8 cellular contexts compared by ENCODE assay signal in the genomic region with DNA sequence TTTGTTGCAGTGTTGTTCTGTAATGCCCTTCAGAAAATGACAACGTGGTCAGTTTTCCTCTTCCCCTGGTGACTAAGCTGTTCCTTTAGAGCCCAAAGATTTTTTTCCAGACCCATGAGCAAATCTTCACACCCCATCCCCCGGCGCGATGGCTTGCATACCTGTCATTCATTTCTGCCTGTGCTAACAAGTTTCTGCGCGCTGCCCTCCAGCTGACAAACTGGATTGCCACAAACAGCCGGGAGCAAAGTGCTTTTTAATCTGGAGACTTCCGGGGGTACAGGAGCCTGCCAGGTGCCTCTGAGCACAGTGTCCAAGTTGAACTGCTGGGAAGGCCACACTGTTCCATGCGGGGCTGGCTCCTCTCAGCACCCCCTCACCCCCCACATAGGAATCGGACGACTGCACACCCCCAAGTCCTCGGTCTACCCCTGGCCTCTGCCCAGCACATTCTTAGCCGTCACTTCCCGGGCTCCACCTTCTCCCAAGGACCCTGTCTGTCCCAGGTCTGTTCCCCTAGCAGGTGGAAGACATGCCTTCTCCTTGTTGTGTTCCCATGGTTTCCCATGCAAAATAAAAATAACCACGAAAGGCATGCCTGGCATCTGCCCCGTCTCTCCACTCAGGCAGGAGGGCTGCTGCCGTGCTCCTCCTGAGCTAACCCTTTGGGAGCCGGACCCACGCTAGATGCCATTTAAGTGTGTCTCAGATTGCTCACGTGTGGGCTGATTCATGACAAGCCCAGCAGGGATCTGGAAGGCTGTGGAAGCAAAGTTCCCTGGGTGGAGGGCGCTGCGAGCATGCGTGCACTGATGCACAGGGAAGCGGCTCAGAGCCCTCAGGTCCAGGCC. TPM values are rescaled to one million over a fixed set of nuclear protein-coding genes. Genes with fewer than 3 reads are reported as not detected.
DNase-seq lines count a peak whose midpoint lies in the region; ATAC-seq and TF ChIP-seq lines count a peak whose summit lies in the region.

No MANE protein-coding gene starts in this region.

- intact Hi-C loops in adrenal gland (cut with DNase I) (no loop called here), heart left ventricle (cut with DNase I) (loop anchor here in 5 of 10 donors (1.0 to 5.0 kb wide), 6 partner anchors 37 to 127 kb away; no protein-coding TSS in a partner anchor)

- TF ChIP-seq POLR2A in adrenal gland (IDR thresholded peaks at IDR 0.05) (no peak), heart left ventricle (IDR thresholded peaks at IDR 0.05) (no peak)

- WGBS in adrenal gland, 4 donors, result 63 to 76% (median 70%) methylated on average over 6 to 24 of the region's 24 CpGs
- 39 to 52% (median 48%) methylated on average over 22 to 24 of the region's 24 CpGs for WGBS in heart left ventricle, 4 donors

- peaks cover 0 to 52% of the 10 kb centered on the region in 2 donors for H3K36me3 ChIP-seq in adrenal gland (replicated peaks in 1 of 2)
- H3K36me3 ChIP-seq in heart left ventricle, result peaks cover 0 to 83% (median 66%) of the 10 kb centered on the region in 9 donors

- DNase-seq in Daoy (ENCODE audit: low read depth) (peak; percentile 40), adrenal gland (peak in 6 of 7 donors; percentile 51 to 81 (median 64)), heart left ventricle (peak; percentile 63 to 87 (median 75)), putamen (ENCODE audit: low spot score) (peak; percentile 25), NCI-H1105 treated with DMSO at 0.1 percent for 48 hours (lab: John Stamatoyannopoulos, UW) (no peak), NCI-H2227 (lab: John Stamatoyannopoulos, UW; ENCODE audit: unreplicated experiment) (no peak)

- no peaks in the 10 kb centered on the region for H3K9me3 ChIP-seq in adrenal gland (replicated peaks in 1 of 3)
- H3K9me3 ChIP-seq in heart left ventricle, result no peaks in the 10 kb centered on the region

- peak overlapping the region in 2 of 5 donors; percentile 67 to 78 for H3K27ac ChIP-seq in adrenal gland
- peak overlapping the region; percentile 67 to 96 (median 82) for H3K27ac ChIP-seq in heart left ventricle

- no peak overlapping the region for H3K4me3 ChIP-seq in adrenal gland
- peak overlapping the region in 2 of 12 donors; percentile 4 to 10 for H3K4me3 ChIP-seq in heart left ventricle

- H3K27me3 ChIP-seq in adrenal gland (no peaks in the 10 kb centered on the region), heart left ventricle (no peaks in the 10 kb centered on the region)

- peak; percentile 64 to 85 (median 81) for ATAC-seq in heart left ventricle
- ATAC-seq in GM21515 (IDR thresholded peaks at IDR 0.05; ENCODE audit: unreplicated experiment), result no peak
- ATAC-seq in HG02981 (IDR thresholded peaks at IDR 0.05; ENCODE audit: unreplicated experiment), result no peak

- H3K4me1 ChIP-seq in adrenal gland (replicated peaks in 1 of 2), result peaks cover 0 to 11% of the 10 kb centered on the region in 2 donors
- H3K4me1 ChIP-seq in heart left ventricle, result peaks cover 0 to 50% (median 12%) of the 10 kb centered on the region in 12 donors

- TF ChIP-seq CTCF in adrenal gland (IDR thresholded peaks at IDR 0.05) (no peak), heart left ventricle (IDR thresholded peaks at IDR 0.05) (no peak)

RNA-seq across cellular contexts. Expression of a gene that starts 14.1 kb away (rescaled TPM):
- total RNA-seq in Daoy (2014; rRNA removed; shearing (Covaris generic)), result 6.2 and 8.1 TPM in 2 replicates
- 10 to 100 TPM; 12.9 to 21.9 (median 20.0) TPM for total RNA-seq in adrenal gland
- 10 to 100 TPM; 14.5 to 42.9 (median 38.3) TPM for polyA plus RNA-seq in adrenal gland
- total RNA-seq in heart left ventricle, result 100 to 1,000 TPM in 1 of 9 donors, 10 to 100 TPM in 8; 64.1 to 119 (median 79.4) TPM
- polyA plus RNA-seq in heart left ventricle, result 10 to 100 TPM; 70.1 to 95.9 TPM

Comparison
In these comparisons a context has a peak if more than half of its experiments do, and no peak if none do; other contexts are left out.
1. DNase-seq: peak in Daoy (single experiment), adrenal gland (6 of 7), heart left ventricle (5 of 5) and putamen (single experiment); none in NCI-H1105 treated with DMSO at 0.1 percent for 48 hours (single experiment) and NCI-H2227 (single experiment).
2. ATAC-seq: peak in heart left ventricle (4 of 4); none in GM21515 (single experiment) and HG02981 (single experiment).